ENCODE assay signal across 8 cellular contexts in genomic region chr4:77073981-77074865, GRCh38. TPM values are rescaled to one million over a fixed set of nuclear protein-coding genes. Genes with fewer than 3 reads are reported as not detected.
A peak's percentile ranks its signal among the peaks of the same experiment; 100 is the strongest.
DNase-seq lines count a peak whose midpoint lies in the region; ATAC-seq, FAIRE-seq and TF ChIP-seq lines count a peak whose summit lies in the region.

No MANE protein-coding gene starts in this region.

- H3K36me3 Mint-ChIP-seq in glutamatergic neuron (ENCODE audit: unreplicated experiment) = no peaks in the 10 kb centered on the region

- H3K4me3 ChIP-seq in Peyer's patch (peak overlapping the region; percentile 69 to 95 (median 87)), skin epidermis (peak overlapping the region; percentile 66 to 97 (median 94))

- H3K27me3 Mint-ChIP-seq in glutamatergic neuron (ENCODE audit: unreplicated experiment) = peaks cover 11% of the 10 kb centered on the region

- DNase-seq in GM19239 (ENCODE audit: insufficient read length, low spot score) (no peak), Peyer's patch (no peak), glutamatergic neuron (no peak), HuH-7 (ENCODE audit: low spot score) (no peak)
- no peak for DNase-seq in activated naive CD4-positive, alpha-beta T cell treated with anti-CD3 and anti-CD28 coated beads, Interleukin-2, amount 50 U/mL, for 16 hours

- TF ChIP-seq CTCF in Peyer's patch (IDR thresholded peaks at IDR 0.05) (no peak), glutamatergic neuron (IDR thresholded peaks at IDR 0.05; ENCODE audit: partially characterized antibody, unreplicated experiment) (no peak)

- H3K4me1 ChIP-seq in Peyer's patch = peaks cover 0 to 30% (median 3%) of the 10 kb centered on the region in 4 donors

- ATAC-seq in GM21529 (IDR thresholded peaks at IDR 0.05; ENCODE audit: unreplicated experiment) (no peak), HG02973 (IDR thresholded peaks at IDR 0.05; ENCODE audit: unreplicated experiment) (no peak)

- no peaks in the 10 kb centered on the region for H3K36me3 ChIP-seq in Peyer's patch

- H3K4me3 Mint-ChIP-seq in glutamatergic neuron (ENCODE audit: unreplicated experiment) = no peak overlapping the region

- H3K4me1 Mint-ChIP-seq in glutamatergic neuron (ENCODE audit: low read depth, unreplicated experiment) = peaks cover 19% of the 10 kb centered on the region

- TF ChIP-seq POLR2A in Peyer's patch (IDR thresholded peaks at IDR 0.05) = no peak

- H3K27ac Mint-ChIP-seq in glutamatergic neuron (ENCODE audit: unreplicated experiment) = peak overlapping the region; percentile 52

- H3K9me3 ChIP-seq in Peyer's patch = no peaks in the 10 kb centered on the region

- peaks cover 11% of the 10 kb centered on the region for H3K9me3 Mint-ChIP-seq in glutamatergic neuron (ENCODE audit: unreplicated experiment)

- H3K27ac ChIP-seq in Peyer's patch (peak overlapping the region; percentile 96 to 100 (median 99)), skin epidermis (peak overlapping the region in 19 of 21 experiments; percentile 95 to 100 (median 99))

- FAIRE-seq in GM19239 (lab: Jason Lieb, UNC) = peak; percentile 65

- no peaks in the 10 kb centered on the region for H3K27me3 ChIP-seq in Peyer's patch

RNA-seq across cellular contexts. Expression of gene CCNI, which starts 1.6 kb away (rescaled TPM):
- 100 to 1,000 TPM; 132 to 220 (median 176) TPM for total RNA-seq in Peyer's patch
- total RNA-seq in glutamatergic neuron (ENCODE audit: unreplicated experiment) = 600 TPM
